Comparison of ENCODE assay signal across 8 cellular contexts in genomic region chr1:74197255-74197654, GRCh38.
DNase-seq lines count a peak whose midpoint lies in the region; ATAC-seq and TF ChIP-seq lines count a peak whose summit lies in the region.

No MANE protein-coding gene starts in this region.

- peak overlapping the region; percentile 6 for H3K9ac ChIP-seq in SK-N-MC (ENCODE audit: insufficient read length)

- no peak for TF ChIP-seq CTCF in foreskin fibroblast (IDR thresholded peaks at IDR 0.05; ENCODE audit: low read depth, low read length)

- H3K9me3 ChIP-seq in SK-N-MC (ENCODE audit: low read depth, low read length), result no peaks in the 10 kb centered on the region

- peak overlapping the region; percentile 89 for H3K27ac Mint-ChIP-seq in stimulated activated naive B cell treated with anti-CD40 and anti-IgM and Interleukin-4, amounts not matched to agents 10 μg/mL and 1 μg/mL and 100 μg/mL, for 72 hours

- H3K9me3 Mint-ChIP-seq in stimulated activated naive B cell treated with anti-CD40 and anti-IgM and Interleukin-4, amounts not matched to agents 10 μg/mL and 1 μg/mL and 100 μg/mL, for 72 hours, result no peaks in the 10 kb centered on the region

- DNase-seq in NCI-H2227 treated with DMSO at 0.1 percent for 48 hours (lab: John Stamatoyannopoulos, UW) (peak; percentile 67), NCI-H2227 (lab: John Stamatoyannopoulos, UW; ENCODE audit: unreplicated experiment) (no peak), SK-N-MC (ENCODE audit: low read depth, low spot score) (no peak), foreskin fibroblast (no peak), NCI-H2171 (lab: John Stamatoyannopoulos, UW) (no peak)
- DNase-seq in stimulated activated naive B cell treated with anti-CD40 and anti-IgM and Interleukin-4, amounts not matched to agents 10 μg/mL and 1 μg/mL and 100 μg/mL, for 72 hours, result no peak
- no peak for DNase-seq in stimulated activated CD4-positive, alpha-beta T cell treated with anti-CD3 and anti-CD28 coated beads, Interleukin-15, amount 100 ng/mL, for 24 hours

- H3K27ac ChIP-seq in SK-N-MC, result no peak overlapping the region

- H3K36me3 Mint-ChIP-seq in stimulated activated naive B cell treated with anti-CD40 and anti-IgM and Interleukin-4, amounts not matched to agents 10 μg/mL and 1 μg/mL and 100 μg/mL, for 72 hours, result no peaks in the 10 kb centered on the region

- no peaks in the 10 kb centered on the region for H3K27me3 Mint-ChIP-seq in stimulated activated naive B cell treated with anti-CD40 and anti-IgM and Interleukin-4, amounts not matched to agents 10 μg/mL and 1 μg/mL and 100 μg/mL, for 72 hours

- H3K36me3 ChIP-seq in SK-N-MC (ENCODE audit: insufficient read depth, low read length), result peaks cover 10% of the 10 kb centered on the region; the same call in 1 of the 2 replicates

- H3K4me3 ChIP-seq in SK-N-MC (peak overlapping the region; percentile 85), foreskin fibroblast (ENCODE audit: low read depth in 1 of 2, low read length in 2 of 2) (peak overlapping the region; percentile 70 to 95)

- peak overlapping the region; percentile 89 to 92 for H3K4me3 Mint-ChIP-seq in stimulated activated naive B cell treated with anti-CD40 and anti-IgM and Interleukin-4, amounts not matched to agents 10 μg/mL and 1 μg/mL and 100 μg/mL, for 72 hours

- H3K4me1 Mint-ChIP-seq in stimulated activated naive B cell treated with anti-CD40 and anti-IgM and Interleukin-4, amounts not matched to agents 10 μg/mL and 1 μg/mL and 100 μg/mL, for 72 hours, result peaks cover 10 to 11% of the 10 kb centered on the region in 2 donors

- ATAC-seq in stimulated activated naive B cell treated with anti-CD40 and anti-IgM and Interleukin-4, amounts not matched to agents 10 μg/mL and 1 μg/mL and 100 μg/mL, for 72 hours (replicated peaks), result peak in 1 of 2 donors; percentile 20
- no peak for ATAC-seq in HG03196 (IDR thresholded peaks at IDR 0.05; ENCODE audit: unreplicated experiment)
